ENCODE assay signal across 20 cellular contexts in the genomic region with DNA sequence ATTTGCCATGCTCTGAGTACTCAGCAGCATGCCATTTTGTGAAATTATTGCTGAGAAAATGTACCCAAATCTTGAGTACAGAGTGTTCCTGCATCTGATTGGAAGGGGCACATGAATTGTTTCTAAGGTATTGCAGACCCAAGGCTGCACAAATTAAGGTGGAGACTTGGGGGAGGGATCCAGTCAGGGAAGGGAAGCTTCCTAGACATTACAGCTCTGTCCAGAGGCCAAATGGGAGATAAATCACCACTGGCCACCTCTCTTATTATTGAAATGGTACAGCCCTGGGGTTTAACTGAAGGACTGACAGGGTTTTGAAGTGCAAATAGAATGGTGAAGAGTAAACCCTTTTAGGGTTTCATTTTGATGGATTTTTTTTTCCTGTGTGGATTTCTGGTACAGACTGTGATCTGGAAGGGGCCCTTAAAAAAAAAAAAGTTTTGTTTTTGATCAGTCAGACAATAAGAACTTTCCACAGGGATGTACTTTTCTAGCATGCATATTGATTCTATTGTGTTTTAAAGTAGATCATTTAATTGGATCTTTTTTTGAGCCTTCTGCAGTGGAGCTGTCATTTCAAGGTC.
DNase-seq lines count a peak whose midpoint lies in the region; ATAC-seq and TF ChIP-seq lines count a peak whose summit lies in the region.
"Had no signal": no experiment of that assay in that cellular context is flagged by ENCODE, and none has a peak within 500 bp of the region (broad histone marks: within the 10 kb centered on the region; RNA-seq: fewer than 3 reads in every experiment).

No MANE protein-coding gene starts in this region.

- TF ChIP-seq CTCF in HEK293 (tag by site-specific recombination; IDR thresholded peaks at IDR 0.05) (no peak), GM13976 (IDR thresholded peaks at IDR 0.05; ENCODE audit: borderline replicate concordance, control extremely low read depth, extremely low read depth, insufficient read depth, missing control alignments) (no peak)

- CTCF ChIA-PET in HEK293 (lab: Yijun Ruan, JAX), result interaction anchor here (0.6 to 0.7 kb wide), 4 partner anchors 28 to 1236 kb away, joined by 3 to 7 read pairs (median 3); no protein-coding TSS in a partner anchor

- no peak for ATAC-seq in HG02981 (IDR thresholded peaks at IDR 0.05; ENCODE audit: unreplicated experiment)
- ATAC-seq: esophagus mucosa; lower lobe of right lung; Panc1; stimulated activated naive B cell treated with anti-CD40 and anti-IgM and Interleukin-4, amounts not matched to agents 10 μg/mL and 1 μg/mL and 100 μg/mL, for 72 hours had no signal

- no peak overlapping the region for H2BK120ac ChIP-seq in mesenchymal stem cell (ENCODE audit: low read depth, low read length)

- no peak overlapping the region for H3K4me2 ChIP-seq in mesenchymal stem cell (ENCODE audit: low read length, poor library complexity, severe bottlenecking)

- H3K23ac ChIP-seq in mesenchymal stem cell (ENCODE audit: low read length in 2 of 2), result no peak overlapping the region

- H3K36me3 ChIP-seq in HEK293 (ENCODE audit: control insufficient read depth in 2 of 2, insufficient read depth in 1 of 2, low read length in 2 of 2), result no peaks in the 10 kb centered on the region
- H3K36me3 ChIP-seq in mesenchymal stem cell (ENCODE audit: control insufficient read depth in 1 of 2, insufficient read depth in 2 of 2, low read depth in 1 of 2, low read length in 2 of 2), result no peaks in the 10 kb centered on the region
- H3K36me3 ChIP-seq: ascending aorta, lower lobe of right lung, sigmoid colon had no signal

- no peak overlapping the region for H2BK5ac ChIP-seq in mesenchymal stem cell (ENCODE audit: low read depth, low read length, poor library complexity, severe bottlenecking)

- H3K4me3 ChIP-seq in HEK293 (ENCODE audit: low read depth, low read length) (no peak overlapping the region), mesenchymal stem cell (ENCODE audit: insufficient read depth in 1 of 2, low read depth in 1 of 2, low read length in 2 of 2) (no peak overlapping the region)
- H3K4me3 ChIP-seq: ascending aorta, lower lobe of right lung, sigmoid colon had no signal

- H3K9ac ChIP-seq in mesenchymal stem cell (ENCODE audit: low read length), result no peak overlapping the region

- POLR2A ChIA-PET in HEK293 (lab: Yijun Ruan, JAX), result interaction anchor here (0.7 kb wide), 1 partner anchor 133 kb away, joined by 4 read pairs; no protein-coding TSS in a partner anchor

- H3K14ac ChIP-seq in mesenchymal stem cell (ENCODE audit: low read length in 2 of 2), result no peak overlapping the region

- in situ Hi-C loops in GM13976 (cut with MboI; ENCODE audit: low sequenced_read_pairs, unreplicated experiment), result no loop called here

- H2BK12ac ChIP-seq in mesenchymal stem cell (ENCODE audit: low read length in 2 of 2), result no peak overlapping the region

- DNase-seq in AG08395 (ENCODE audit: low spot score), result peak; percentile 9
- peak; percentile 5 for DNase-seq in SW480 (ENCODE audit: low spot score)
- no peak for DNase-seq in mesenchymal stem cell
- DNase-seq in amygdala (lab: John Stamatoyannopoulos, UW), result no peak
- DNase-seq in GM03348 (ENCODE audit: low spot score), result no peak
- no peak for DNase-seq in GM13976 (ENCODE audit: low spot score)
- DNase-seq: activated B cell treated with CpG ODN at 0.5 μM for 24 hours; activated effector memory CD4-positive, alpha-beta T cell treated with Interleukin-2 at 50 U/mL for 16 hours; dermis blood vessel endothelial cell; lower lobe of right lung; NCI-H1105 treated with DMSO at 0.1 percent for 48 hours; NCI-H510A; sigmoid colon; stimulated activated naive B cell treated with anti-CD40 and anti-IgM and Interleukin-4, amounts not matched to agents 10 μg/mL and 1 μg/mL and 100 μg/mL, for 72 hours; T-helper 1 cell had no signal

- H3K27ac ChIP-seq in HEK293 (ENCODE audit: extremely low read depth, low read depth, low read length) (no peak overlapping the region), mesenchymal stem cell (ENCODE audit: low read length, poor library complexity, severe bottlenecking) (no peak overlapping the region)
- H3K27ac ChIP-seq: lower lobe of right lung, sigmoid colon had no signal

- H3K18ac ChIP-seq in mesenchymal stem cell (ENCODE audit: low read depth in 1 of 2, low read length in 2 of 2), result no peak overlapping the region

- H2BK15ac ChIP-seq in mesenchymal stem cell (ENCODE audit: low read depth, poor library complexity, severe bottlenecking), result no peak overlapping the region

- no peak overlapping the region for H4K8ac ChIP-seq in mesenchymal stem cell (ENCODE audit: low read length)

- H3K4ac ChIP-seq in mesenchymal stem cell (ENCODE audit: low read depth in 1 of 2, low read length in 2 of 2), result no peak overlapping the region

- peak overlapping the region; percentile 2 for H2AFZ ChIP-seq in mesenchymal stem cell (ENCODE audit: low read depth, low read length)

- no peak overlapping the region for H4K91ac ChIP-seq in mesenchymal stem cell (ENCODE audit: low read length)

- H2AK5ac ChIP-seq in mesenchymal stem cell (ENCODE audit: low read length, severe bottlenecking), result no peak overlapping the region

- no peaks in the 10 kb centered on the region for H3K27me3 ChIP-seq in mesenchymal stem cell (ENCODE audit: control insufficient read depth in 1 of 2, insufficient read depth in 1 of 2, low read length in 2 of 2)
- H3K27me3 ChIP-seq: ascending aorta, sigmoid colon had no signal

- no peaks in the 10 kb centered on the region for H3K79me1 ChIP-seq in mesenchymal stem cell (replicated peaks; ENCODE audit: low read length, poor library complexity, severe bottlenecking)

- H3K4me1 ChIP-seq in HEK293 (ENCODE audit: control insufficient read depth, insufficient read depth, low read length) (peaks cover 28% of the 10 kb centered on the region), mesenchymal stem cell (ENCODE audit: control insufficient read depth, insufficient read depth, low read depth, low read length) (no peaks in the 10 kb centered on the region)
- H3K4me1 ChIP-seq: lower lobe of right lung, sigmoid colon had no signal

- H3K9me3 ChIP-seq in HEK293 (ENCODE audit: control insufficient read depth, insufficient read depth, low read depth, low read length) (no peaks in the 10 kb centered on the region), mesenchymal stem cell (ENCODE audit: control insufficient read depth, low read length) (no peaks in the 10 kb centered on the region)
- H3K9me3 ChIP-seq: ascending aorta, lower lobe of right lung, sigmoid colon had no signal

TF ChIP-seq in HEK293, 187 proteins besides CTCF, POLR2A, EP300 and RAD21:
- TF ChIP-seq TRIM28 (IDR thresholded peaks at IDR 0.05; ENCODE audit: borderline replicate concordance, low read length) (peak; percentile 58; the same call in 1 of the 2 replicates), ZBTB1 (tag by site-specific recombination; IDR thresholded peaks at IDR 0.05) (no peak)
- TF ChIP-seq, protein P1, sequence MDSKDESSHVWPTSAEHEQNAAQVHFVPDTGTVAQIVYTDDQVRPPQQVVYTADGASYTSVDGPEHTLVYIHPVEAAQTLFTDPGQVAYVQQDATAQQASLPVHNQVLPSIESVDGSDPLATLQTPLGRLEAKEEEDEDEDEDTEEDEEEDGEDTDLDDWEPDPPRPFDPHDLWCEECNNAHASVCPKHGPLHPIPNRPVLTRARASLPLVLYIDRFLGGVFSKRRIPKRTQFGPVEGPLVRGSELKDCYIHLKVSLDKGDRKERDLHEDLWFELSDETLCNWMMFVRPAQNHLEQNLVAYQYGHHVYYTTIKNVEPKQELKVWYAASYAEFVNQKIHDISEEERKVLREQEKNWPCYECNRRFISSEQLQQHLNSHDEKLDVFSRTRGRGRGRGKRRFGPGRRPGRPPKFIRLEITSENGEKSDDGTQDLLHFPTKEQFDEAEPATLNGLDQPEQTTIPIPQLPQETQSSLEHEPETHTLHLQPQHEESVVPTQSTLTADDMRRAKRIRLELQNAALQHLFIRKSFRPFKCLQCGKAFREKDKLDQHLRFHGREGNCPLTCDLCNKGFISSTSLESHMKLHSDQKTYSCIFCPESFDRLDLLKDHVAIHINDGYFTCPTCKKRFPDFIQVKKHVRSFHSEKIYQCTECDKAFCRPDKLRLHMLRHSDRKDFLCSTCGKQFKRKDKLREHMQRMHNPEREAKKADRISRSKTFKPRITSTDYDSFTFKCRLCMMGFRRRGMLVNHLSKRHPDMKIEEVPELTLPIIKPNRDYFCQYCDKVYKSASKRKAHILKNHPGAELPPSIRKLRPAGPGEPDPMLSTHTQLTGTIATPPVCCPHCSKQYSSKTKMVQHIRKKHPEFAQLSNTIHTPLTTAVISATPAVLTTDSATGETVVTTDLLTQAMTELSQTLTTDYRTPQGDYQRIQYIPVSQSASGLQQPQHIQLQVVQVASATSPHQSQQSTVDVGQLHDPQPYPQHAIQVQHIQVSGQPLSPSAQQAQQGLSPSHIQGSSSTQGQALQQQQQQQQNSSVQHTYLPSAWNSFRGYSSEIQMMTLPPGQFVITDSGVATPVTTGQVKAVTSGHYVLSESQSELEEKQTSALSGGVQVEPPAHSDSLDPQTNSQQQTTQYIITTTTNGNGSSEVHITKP (tag by site-specific recombination; IDR thresholded peaks at IDR 0.05), result peak; percentile 97
- TF ChIP-seq, protein P2, sequence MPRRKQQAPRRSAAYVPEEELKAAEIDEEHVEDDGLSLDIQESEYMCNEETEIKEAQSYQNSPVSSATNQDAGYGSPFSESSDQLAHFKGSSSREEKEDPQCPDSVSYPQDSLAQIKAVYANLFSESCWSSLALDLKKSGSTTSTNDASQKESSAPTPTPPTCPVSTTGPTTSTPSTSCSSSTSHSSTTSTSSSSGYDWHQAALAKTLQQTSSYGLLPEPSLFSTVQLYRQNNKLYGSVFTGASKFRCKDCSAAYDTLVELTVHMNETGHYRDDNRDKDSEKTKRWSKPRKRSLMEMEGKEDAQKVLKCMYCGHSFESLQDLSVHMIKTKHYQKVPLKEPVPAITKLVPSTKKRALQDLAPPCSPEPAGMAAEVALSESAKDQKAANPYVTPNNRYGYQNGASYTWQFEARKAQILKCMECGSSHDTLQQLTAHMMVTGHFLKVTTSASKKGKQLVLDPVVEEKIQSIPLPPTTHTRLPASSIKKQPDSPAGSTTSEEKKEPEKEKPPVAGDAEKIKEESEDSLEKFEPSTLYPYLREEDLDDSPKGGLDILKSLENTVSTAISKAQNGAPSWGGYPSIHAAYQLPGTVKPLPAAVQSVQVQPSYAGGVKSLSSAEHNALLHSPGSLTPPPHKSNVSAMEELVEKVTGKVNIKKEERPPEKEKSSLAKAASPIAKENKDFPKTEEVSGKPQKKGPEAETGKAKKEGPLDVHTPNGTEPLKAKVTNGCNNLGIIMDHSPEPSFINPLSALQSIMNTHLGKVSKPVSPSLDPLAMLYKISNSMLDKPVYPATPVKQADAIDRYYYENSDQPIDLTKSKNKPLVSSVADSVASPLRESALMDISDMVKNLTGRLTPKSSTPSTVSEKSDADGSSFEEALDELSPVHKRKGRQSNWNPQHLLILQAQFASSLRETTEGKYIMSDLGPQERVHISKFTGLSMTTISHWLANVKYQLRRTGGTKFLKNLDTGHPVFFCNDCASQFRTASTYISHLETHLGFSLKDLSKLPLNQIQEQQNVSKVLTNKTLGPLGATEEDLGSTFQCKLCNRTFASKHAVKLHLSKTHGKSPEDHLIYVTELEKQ (tag by site-specific recombination; IDR thresholded peaks at IDR 0.05; ENCODE audit: borderline replicate concordance), result no peak

Comparison
In these comparisons a context has a peak if more than half of its experiments do, and no peak if none do; other contexts are left out.
1. DNase-seq: peak in AG08395 (single experiment) and SW480 (single experiment); none in mesenchymal stem cell (single experiment), amygdala (0 of 56), GM03348 (single experiment) and GM13976 (single experiment).